26 cellular contexts compared by ENCODE assay signal in the genomic region with DNA sequence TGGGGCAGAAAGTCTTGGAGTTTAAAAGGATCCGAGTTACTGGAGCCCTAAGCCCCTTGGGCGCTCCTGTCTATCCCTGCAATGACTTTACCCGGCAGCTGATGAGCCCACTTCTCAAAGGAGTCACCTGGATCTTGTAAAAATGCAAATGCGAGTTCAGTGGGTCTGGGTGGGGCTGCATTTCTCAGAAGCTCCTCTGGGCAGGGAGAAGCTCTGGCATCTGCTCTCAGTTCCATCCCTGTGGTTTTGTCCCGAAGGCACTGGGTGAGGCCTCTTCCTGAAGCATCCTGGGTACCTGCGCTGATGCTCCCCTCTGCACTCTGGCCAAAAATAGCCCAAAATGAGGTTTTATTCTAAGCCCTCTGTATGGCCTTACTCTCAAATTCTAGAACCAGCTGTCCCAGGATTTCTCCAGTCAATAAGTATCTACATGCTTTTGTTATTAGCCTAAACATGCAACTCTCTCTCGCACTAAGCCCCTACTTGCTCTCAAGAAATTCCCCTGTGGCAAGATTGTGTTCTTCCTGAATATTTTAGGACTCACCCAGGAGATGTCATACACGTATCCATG.
"Had no signal": no experiment of that assay in that cellular context is flagged by ENCODE, and none has a peak within 500 bp of the region (broad histone marks: within the 10 kb centered on the region; RNA-seq: fewer than 3 reads in every experiment).

No MANE protein-coding gene starts in this region.

- H3K27ac Mint-ChIP-seq: activated CD4-positive, alpha-beta memory T cell treated with anti-CD3 and anti-CD28 coated beads, Interleukin-2, amount 10 ng/mL, durations not matched to agents 7 days and 5 days; activated naive CD4-positive, alpha-beta T cell treated with anti-CD3 and anti-CD28 coated beads for 36 hours; activated naive CD8-positive, alpha-beta T cell treated with anti-CD3 and anti-CD28 coated beads, Interleukin-2, amount 10 ng/mL, durations not matched to agents 7 days and 5 days; activated T-cell treated with anti-CD3 and anti-CD28 coated beads, Interleukin-2, amount 50 U/mL, for 72 hours; immature natural killer cell; nephron progenitor cell; stimulated activated naive B cell treated with anti-CD40 and anti-IgM and Interleukin-4, amounts not matched to agents 10 μg/mL and 1 μg/mL and 100 μg/mL, for 72 hours had no signal

- H3K27me3 ChIP-seq: hepatocyte, upper lobe of left lung had no signal

- H3K9ac ChIP-seq: parathyroid adenoma had no signal

- H3K27me3 Mint-ChIP-seq: activated CD4-positive, alpha-beta memory T cell treated with anti-CD3 and anti-CD28 coated beads, Interleukin-2, amount 10 ng/mL, durations not matched to agents 7 days and 5 days; activated naive CD8-positive, alpha-beta T cell treated with anti-CD3 and anti-CD28 coated beads, Interleukin-2, amount 10 ng/mL, durations not matched to agents 7 days and 5 days; stimulated activated naive B cell treated with anti-CD40 and anti-IgM and Interleukin-4, amounts not matched to agents 10 μg/mL and 1 μg/mL and 100 μg/mL, for 72 hours had no signal

- H3K4me3 ChIP-seq: hepatocyte, left ventricle myocardium inferior, thoracic aorta, upper lobe of left lung had no signal

- H3K79me2 ChIP-seq: hepatocyte, parathyroid adenoma had no signal

- H3K4me1 ChIP-seq: left ventricle myocardium inferior had no signal

- DNase-seq: activated CD4-positive, alpha-beta memory T cell treated with anti-CD3 and anti-CD28 coated beads, Interleukin-2, amount 10 ng/mL, durations not matched to agents 7 days and 5 days; activated CD4-positive, alpha-beta T cell treated with anti-CD3 and anti-CD28 coated beads for 4 hours; activated CD4-positive, CD25-positive, alpha-beta regulatory T cell; activated effector memory CD4-positive, alpha-beta T cell treated with Interleukin-2 at 50 U/mL for 16 hours; activated naive CD4-positive, alpha-beta T cell treated with anti-CD3 and anti-CD28 coated beads for 36 hours; activated naive CD8-positive, alpha-beta T cell treated with anti-CD3 and anti-CD28 coated beads, Interleukin-2, amount 10 ng/mL, durations not matched to agents 7 days and 5 days; activated T-cell treated with anti-CD3 and anti-CD28 coated beads, Interleukin-2, amount 50 U/mL, for 72 hours; amygdala; effector CD4-positive, alpha-beta T cell; foreskin melanocyte; glutamatergic neuron; immature natural killer cell; left ventricle myocardium inferior; mammary epithelial cell; midbrain; nephron progenitor cell; nucleus accumbens; stimulated activated CD4-positive, alpha-beta T cell treated with anti-CD3 and anti-CD28 coated beads, Interleukin-2, amount 100 ng/mL, for 48 hours; stimulated activated CD8-positive, alpha-beta memory T cell treated with anti-CD3 and anti-CD28 coated beads, Interleukin-4, amount 100 ng/mL, for 48 hours; stimulated activated naive B cell treated with anti-CD40 and anti-IgM and Interleukin-4, amounts not matched to agents 10 μg/mL and 1 μg/mL and 100 μg/mL, for 72 hours; T-helper 9 cell; upper lobe of left lung had no signal

- H3K4me3 Mint-ChIP-seq: activated CD4-positive, alpha-beta memory T cell treated with anti-CD3 and anti-CD28 coated beads, Interleukin-2, amount 10 ng/mL, durations not matched to agents 7 days and 5 days; activated naive CD4-positive, alpha-beta T cell treated with anti-CD3 and anti-CD28 coated beads for 36 hours; activated naive CD8-positive, alpha-beta T cell treated with anti-CD3 and anti-CD28 coated beads, Interleukin-2, amount 10 ng/mL, durations not matched to agents 7 days and 5 days; activated T-cell treated with anti-CD3 and anti-CD28 coated beads, Interleukin-2, amount 50 U/mL, for 72 hours; immature natural killer cell; nephron progenitor cell; stimulated activated naive B cell treated with anti-CD40 and anti-IgM and Interleukin-4, amounts not matched to agents 10 μg/mL and 1 μg/mL and 100 μg/mL, for 72 hours had no signal

- H3K9me3 Mint-ChIP-seq: activated naive CD4-positive, alpha-beta T cell treated with anti-CD3 and anti-CD28 coated beads for 36 hours had no signal

- H3K27ac ChIP-seq: hepatocyte, left ventricle myocardium inferior, parathyroid adenoma, thoracic aorta, upper lobe of left lung had no signal

- H3K36me3 Mint-ChIP-seq: activated naive CD8-positive, alpha-beta T cell treated with anti-CD3 and anti-CD28 coated beads, Interleukin-2, amount 10 ng/mL, durations not matched to agents 7 days and 5 days; immature natural killer cell had no signal

- H2AFZ ChIP-seq: hepatocyte, parathyroid adenoma had no signal

- H3K36me3 ChIP-seq: left ventricle myocardium inferior, thoracic aorta, upper lobe of left lung had no signal

- H3K4me2 ChIP-seq: hepatocyte had no signal

- H3K4me1 Mint-ChIP-seq: activated CD4-positive, alpha-beta memory T cell treated with anti-CD3 and anti-CD28 coated beads, Interleukin-2, amount 10 ng/mL, durations not matched to agents 7 days and 5 days; activated naive CD8-positive, alpha-beta T cell treated with anti-CD3 and anti-CD28 coated beads, Interleukin-2, amount 10 ng/mL, durations not matched to agents 7 days and 5 days; immature natural killer cell had no signal

- ATAC-seq: activated T-cell treated with anti-CD3 and anti-CD28 coated beads, Interleukin-2, amount 50 U/mL, for 72 hours; sciatic nerve; stimulated activated naive B cell treated with anti-CD40 and anti-IgM and Interleukin-4, amounts not matched to agents 10 μg/mL and 1 μg/mL and 100 μg/mL, for 72 hours had no signal

- H3K9me3 ChIP-seq: thoracic aorta, upper lobe of left lung had no signal
